2 cellular contexts compared by ENCODE assay signal in the genomic region with DNA sequence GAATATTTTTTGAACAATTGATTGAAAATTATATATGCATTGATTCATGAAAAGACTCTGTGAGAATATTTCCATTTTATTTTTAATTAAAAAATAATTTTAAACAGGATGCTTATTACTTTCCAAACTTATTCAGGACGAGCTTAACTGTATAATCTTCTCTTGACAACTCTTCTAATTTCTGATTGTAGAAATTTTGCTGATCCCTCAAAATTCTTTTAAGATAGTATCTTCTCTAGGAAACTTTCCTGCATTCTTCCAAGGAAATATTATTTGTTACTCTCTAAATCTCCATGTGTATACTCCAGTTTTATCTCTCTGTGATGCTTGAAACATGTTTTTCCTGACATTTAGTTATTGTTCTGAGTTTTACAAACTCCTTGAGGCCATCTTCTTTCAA.
A peak's percentile ranks its signal among the peaks of the same experiment; 100 is the strongest.
TF ChIP-seq lines count a peak whose summit lies in the region.

No MANE protein-coding gene starts in this region.

TF ChIP-seq in HepG2, 621 proteins besides CTCF, POLR2A, EP300 and RAD21:
- TF ChIP-seq, protein P1, sequence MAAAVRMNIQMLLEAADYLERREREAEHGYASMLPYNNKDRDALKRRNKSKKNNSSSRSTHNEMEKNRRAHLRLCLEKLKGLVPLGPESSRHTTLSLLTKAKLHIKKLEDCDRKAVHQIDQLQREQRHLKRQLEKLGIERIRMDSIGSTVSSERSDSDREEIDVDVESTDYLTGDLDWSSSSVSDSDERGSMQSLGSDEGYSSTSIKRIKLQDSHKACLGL (CRISPR knock-in tag; IDR thresholded peaks at IDR 0.05) = no peak
- TF ChIP-seq, protein P2, sequence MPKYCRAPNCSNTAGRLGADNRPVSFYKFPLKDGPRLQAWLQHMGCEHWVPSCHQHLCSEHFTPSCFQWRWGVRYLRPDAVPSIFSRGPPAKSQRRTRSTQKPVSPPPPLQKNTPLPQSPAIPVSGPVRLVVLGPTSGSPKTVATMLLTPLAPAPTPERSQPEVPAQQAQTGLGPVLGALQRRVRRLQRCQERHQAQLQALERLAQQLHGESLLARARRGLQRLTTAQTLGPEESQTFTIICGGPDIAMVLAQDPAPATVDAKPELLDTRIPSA (CRISPR knock-in tag; IDR thresholded peaks at IDR 0.05; ENCODE audit: borderline replicate concordance) = no peak
- peak; percentile 46 to 66; a peak in 2 of 4 replicates for TF ChIP-seq MAFK (conservative IDR thresholded peaks at IDR 0.05 in 1 of 2, IDR thresholded peaks at IDR 0.05 in 1 of 2; ENCODE audit: low read length in 2 of 2)

TF ChIP-seq in IMR-90, 13 proteins besides CTCF, POLR2A, EP300 and RAD21:
- TF ChIP-seq RFX5 (IDR thresholded peaks at IDR 0.05; ENCODE audit: low read depth, low read length) (no peak), MAZ (IDR thresholded peaks at IDR 0.05; ENCODE audit: borderline replicate concordance, low read depth, low read length) (no peak), MAFK (IDR thresholded peaks at IDR 0.05; ENCODE audit: low read depth, low read length) (0 out of 2 replicates have a peak, but pooled peaks have one; percentile 21)
